In the genomic region with DNA sequence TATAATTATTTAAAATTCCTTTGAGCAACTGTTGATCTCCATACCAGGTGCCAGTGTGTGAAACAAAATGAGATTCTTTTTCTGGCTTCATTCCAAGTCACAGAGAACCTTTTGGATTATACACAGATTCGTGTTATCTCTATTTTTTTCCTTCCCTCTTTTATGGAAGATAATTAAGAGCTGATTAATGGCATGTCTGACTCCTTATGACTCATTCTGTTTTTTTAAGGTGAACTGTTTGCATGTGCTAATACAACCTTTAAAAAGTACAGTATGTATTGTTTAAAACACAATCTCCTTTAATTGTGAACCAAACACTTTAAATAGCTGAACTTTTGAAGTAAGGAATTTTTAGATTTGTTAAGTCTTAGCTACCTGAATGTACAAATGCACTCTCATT, we compare ENCODE assay signal across 2 cellular contexts.
A peak's percentile ranks its signal among the peaks of the same experiment; 100 is the strongest.
TF ChIP-seq lines count a peak whose summit lies in the region.

No MANE protein-coding gene starts in this region.

TF ChIP-seq in HCT116, 20 proteins besides CTCF, POLR2A, EP300 and RAD21:
- TF ChIP-seq SIN3A (IDR thresholded peaks at IDR 0.05; ENCODE audit: low read depth) (no peak), CEBPB (IDR thresholded peaks at IDR 0.05; ENCODE audit: low read depth) (no peak), FOSL1 (IDR thresholded peaks at IDR 0.05; ENCODE audit: low read depth) (peak; percentile 44), EGR1 (IDR thresholded peaks at IDR 0.05; ENCODE audit: low read depth) (no peak), CBX3 (IDR thresholded peaks at IDR 0.05; ENCODE audit: low read depth) (no peak), YY1 (IDR thresholded peaks at IDR 0.05; ENCODE audit: extremely low read depth, insufficient replicate concordance, low read depth, low read length) (no peak), ELF1 (IDR thresholded peaks at IDR 0.05; ENCODE audit: borderline replicate concordance, low read depth) (no peak)
- TF ChIP-seq, protein P1, sequence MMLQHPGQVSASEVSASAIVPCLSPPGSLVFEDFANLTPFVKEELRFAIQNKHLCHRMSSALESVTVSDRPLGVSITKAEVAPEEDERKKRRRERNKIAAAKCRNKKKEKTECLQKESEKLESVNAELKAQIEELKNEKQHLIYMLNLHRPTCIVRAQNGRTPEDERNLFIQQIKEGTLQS (IDR thresholded peaks at IDR 0.05), result no peak

TF ChIP-seq in SK-N-SH, 30 proteins besides CTCF, POLR2A, EP300 and RAD21:
- TF ChIP-seq, protein P2, sequence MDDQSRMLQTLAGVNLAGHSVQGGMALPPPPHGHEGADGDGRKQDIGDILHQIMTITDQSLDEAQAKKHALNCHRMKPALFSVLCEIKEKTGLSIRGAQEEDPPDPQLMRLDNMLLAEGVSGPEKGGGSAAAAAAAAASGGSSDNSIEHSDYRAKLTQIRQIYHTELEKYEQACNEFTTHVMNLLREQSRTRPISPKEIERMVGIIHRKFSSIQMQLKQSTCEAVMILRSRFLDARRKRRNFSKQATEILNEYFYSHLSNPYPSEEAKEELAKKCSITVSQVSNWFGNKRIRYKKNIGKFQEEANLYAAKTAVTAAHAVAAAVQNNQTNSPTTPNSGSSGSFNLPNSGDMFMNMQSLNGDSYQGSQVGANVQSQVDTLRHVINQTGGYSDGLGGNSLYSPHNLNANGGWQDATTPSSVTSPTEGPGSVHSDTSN (IDR thresholded peaks at IDR 0.05), result peak; percentile 25; the same call in 1 of the 2 replicates
- TF ChIP-seq FOSL2 (IDR thresholded peaks at IDR 0.05; ENCODE audit: borderline replicate concordance, low read depth) (no peak), FOXJ3 (CRISPR knock-in tag; IDR thresholded peaks at IDR 0.05) (no peak), POLR2AphosphoS5 (IDR thresholded peaks at IDR 0.05; ENCODE audit: low read depth, low read length) (no peak), GABPA (IDR thresholded peaks at IDR 0.05; ENCODE audit: low read depth) (no peak)
